In genomic region chr13:20716951-20717350, GRCh38 we compare ENCODE assay signal across 1 cellular context.
TF ChIP-seq lines count a peak whose summit lies in the region.

No MANE protein-coding gene starts in this region.

TF ChIP-seq in GM23338, 12 proteins besides CTCF, POLR2A, EP300 and RAD21 (continued from another document):
- no peak for TF ChIP-seq ZNF462 (CRISPR knock-in tag; IDR thresholded peaks at IDR 0.05)
- TF ChIP-seq NANOG (IDR thresholded peaks at IDR 0.05; ENCODE audit: borderline replicate concordance): no peak
- TF ChIP-seq JUNB (IDR thresholded peaks at IDR 0.05; ENCODE audit: unreplicated experiment): no peak
- no peak for TF ChIP-seq EZH2phosphoT487 (IDR thresholded peaks at IDR 0.05; ENCODE audit: unreplicated experiment)
- no peak for TF ChIP-seq ZNF114 (CRISPR knock-in tag; IDR thresholded peaks at IDR 0.05)
- TF ChIP-seq EZH2 (IDR thresholded peaks at IDR 0.05; ENCODE audit: low read depth, unreplicated experiment): no peak
- no peak for TF ChIP-seq ETS1 (IDR thresholded peaks at IDR 0.05)
